In the genomic region with DNA sequence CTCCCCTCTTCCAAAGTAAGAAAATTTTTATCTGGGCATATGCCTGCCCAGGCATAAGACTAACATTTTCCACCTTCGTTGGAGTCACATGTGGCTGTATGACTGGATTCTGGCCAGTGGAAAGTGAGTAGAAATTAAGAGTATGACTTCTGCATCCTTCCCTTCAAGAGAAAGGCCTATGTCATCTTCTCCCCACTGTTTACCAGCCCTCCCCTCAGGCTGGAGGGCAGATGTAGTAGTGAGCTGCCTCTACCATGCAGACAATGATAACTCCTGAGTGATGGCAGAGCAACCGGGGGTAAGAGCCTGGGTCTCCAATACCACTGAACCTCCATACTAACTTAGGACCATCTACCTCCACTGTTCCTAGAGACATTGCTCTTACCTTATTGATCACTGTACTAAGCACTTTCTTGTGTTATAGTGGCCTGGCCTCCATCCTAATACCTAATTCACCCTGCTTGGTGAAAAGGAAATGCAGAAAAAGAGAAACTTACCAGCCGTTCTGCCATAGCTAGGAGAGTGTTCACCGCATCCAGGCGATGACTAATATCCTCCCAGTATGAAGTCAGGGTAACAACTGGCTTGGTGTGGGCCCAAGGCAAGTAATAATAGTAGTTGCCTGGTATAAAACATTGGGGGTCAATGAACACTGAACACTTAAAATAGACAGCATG, we compare ENCODE assay signal across 8 cellular contexts.
A peak's percentile ranks its signal among the peaks of the same experiment; 100 is the strongest.
DNase-seq lines count a peak whose midpoint lies in the region; ATAC-seq and TF ChIP-seq lines count a peak whose summit lies in the region.
"Had no signal": no experiment of that assay in that cellular context is flagged by ENCODE, and none has a peak within 500 bp of the region (broad histone marks: within the 10 kb centered on the region; RNA-seq: fewer than 3 reads in every experiment).

No MANE protein-coding gene starts in this region.

- ATAC-seq in IMR-90 (ENCODE audit: low read depth) (peak; percentile 40), HG02642 (IDR thresholded peaks at IDR 0.05; ENCODE audit: poor library complexity, unreplicated experiment) (no peak), HG02678 (IDR thresholded peaks at IDR 0.05; ENCODE audit: unreplicated experiment) (no peak), HG03571 (IDR thresholded peaks at IDR 0.05; ENCODE audit: unreplicated experiment) (no peak)
- ATAC-seq: K562 had no signal

- H3K18ac ChIP-seq in IMR-90 (ENCODE audit: low read depth, low read length): peak overlapping the region; percentile 71; the same call in 1 of the 2 replicates

- H3K36me3 ChIP-seq in IMR-90 (ENCODE audit: control insufficient read depth, insufficient read depth, low read length): peaks cover 33% of the 10 kb centered on the region
- H3K36me3 ChIP-seq in stomach smooth muscle (ENCODE audit: control insufficient read depth in 2 of 2, insufficient read depth in 2 of 2, low read length in 2 of 2): peaks cover 35 to 44% of the 10 kb centered on the region in 2 donors

- H3K4ac ChIP-seq in IMR-90 (ENCODE audit: low read depth, low read length): peak overlapping the region; percentile 93

- H3K56ac ChIP-seq in IMR-90 (ENCODE audit: extremely low read depth, insufficient read depth, low read length): peak overlapping the region; percentile 40

- H2AFZ ChIP-seq in IMR-90 (replicated peaks; ENCODE audit: low read length, poor library complexity): no peak overlapping the region

- H3K9me1 ChIP-seq in IMR-90 (ENCODE audit: insufficient read depth, low read length): peaks cover 21% of the 10 kb centered on the region

- H2AK9ac ChIP-seq in IMR-90 (replicated peaks; ENCODE audit: low read depth, low read length, poor library complexity): peak overlapping the region; percentile 56

- TF ChIP-seq CTCF in IMR-90 (conservative IDR thresholded peaks at IDR 0.05; ENCODE audit: low read depth, low read length) (no peak), foreskin fibroblast (IDR thresholded peaks at IDR 0.05; ENCODE audit: low read depth, low read length) (no peak)

- H4K8ac ChIP-seq in IMR-90 (ENCODE audit: low read depth in 2 of 2, low read length in 2 of 2): peak overlapping the region; percentile 72

- TF ChIP-seq POLR2A in IMR-90 (IDR thresholded peaks at IDR 0.05; ENCODE audit: low read depth, low read length): no peak

- no CpG with 5 or more reads among the region's 5 CpGs for WGBS in IMR-90 (ENCODE audit: extremely low coverage in 2 of 2, insufficient read length in 1 of 2), 2 experiments

- H3K79me1 ChIP-seq in IMR-90 (ENCODE audit: low read depth in 1 of 2, low read length in 2 of 2): peaks cover 42 to 65% of the 10 kb centered on the region in 2 experiments

- peak overlapping the region; percentile 89 for H3K14ac ChIP-seq in IMR-90 (replicated peaks; ENCODE audit: low read depth, low read length)

- peak overlapping the region; percentile 89 for H2BK120ac ChIP-seq in IMR-90 (ENCODE audit: low read depth, low read length)

- no peaks in the 10 kb centered on the region for H3K9me3 ChIP-seq in IMR-90 (ENCODE audit: control insufficient read depth, insufficient read depth, low read length)
- H3K9me3 ChIP-seq in stomach smooth muscle (ENCODE audit: control insufficient read depth in 2 of 2, low read length in 2 of 2): no peaks in the 10 kb centered on the region

- TF ChIP-seq RAD21 in IMR-90 (IDR thresholded peaks at IDR 0.05; ENCODE audit: low read length): no peak

- peak overlapping the region; percentile 95 for H2BK5ac ChIP-seq in IMR-90 (ENCODE audit: low read depth, low read length, poor library complexity, severe bottlenecking)

- H4K5ac ChIP-seq in IMR-90 (ENCODE audit: low read depth, low read length): peak overlapping the region; percentile 74; the same call in 1 of the 2 replicates

- DNase-seq in IMR-90: peak; percentile 86
- peak; percentile 54 to 65 for DNase-seq in activated T-cell treated with anti-CD3 and anti-CD28 coated beads, Interleukin-2, amount 50 U/mL, for 48 hours
- peak; percentile 62 to 76 for DNase-seq in foreskin fibroblast

- intact Hi-C loops in IMR-90 (cut with micrococcal nuclease): loop anchor here (10.0 kb wide), 1 partner anchor 305 kb away; no protein-coding TSS in a partner anchor

- H3K27me3 ChIP-seq in IMR-90 (ENCODE audit: control insufficient read depth, insufficient read depth, low read length) (no peaks in the 10 kb centered on the region), stomach smooth muscle (ENCODE audit: control insufficient read depth in 1 of 2, insufficient read depth in 2 of 2, low read length in 2 of 2) (no peaks in the 10 kb centered on the region)

- H4K20me1 ChIP-seq in IMR-90 (ENCODE audit: insufficient read depth, low read length): peaks cover 4% of the 10 kb centered on the region; the same call in 1 of the 2 replicates

- no TSS peak for BruUV-seq in IMR-90 (replicated peaks; lab: Mats Ljungman, UMichigan)

- no peak overlapping the region for H3K4me3 ChIP-seq in IMR-90 (ENCODE audit: insufficient read depth, low read depth, low read length)
- no peak overlapping the region for H3K4me3 ChIP-seq in foreskin fibroblast (ENCODE audit: low read depth in 1 of 2, low read length in 2 of 2)
- H3K4me3 ChIP-seq in stomach smooth muscle (ENCODE audit: low read length in 2 of 2): no peak overlapping the region
- H3K4me3 ChIP-seq: K562 had no signal

- H3K9ac ChIP-seq in IMR-90 (ENCODE audit: low read depth, low read length) (no peak overlapping the region), stomach smooth muscle (ENCODE audit: low read length in 2 of 2) (no peak overlapping the region)

- peak overlapping the region; percentile 27; the same call in 1 of the 2 replicates for H3K4me2 ChIP-seq in IMR-90 (ENCODE audit: low read depth, low read length)

- peak overlapping the region; percentile 77 for H4K91ac ChIP-seq in IMR-90 (ENCODE audit: insufficient read depth, low read depth, low read length)

- H2BK20ac ChIP-seq in IMR-90 (ENCODE audit: low read depth, low read length): peak overlapping the region; percentile 89

- dilution Hi-C loops in IMR-90 (cut with HindIII; ENCODE audit: low sequenced_read_pairs, unreplicated experiment): no loop called here

- CTCF ChIA-PET in IMR-90 (lab: Yijun Ruan, JAX): interaction anchor here (0.6 to 1.3 kb wide), 5 partner anchors 11 to 132 kb away, joined by 3 to 4 read pairs (median 3); a partner anchor contains a TSS

- H3K4me1 ChIP-seq in IMR-90 (ENCODE audit: control insufficient read depth, insufficient read depth, low read length) (peaks cover 23% of the 10 kb centered on the region), stomach smooth muscle (ENCODE audit: control insufficient read depth, insufficient read depth, low read length) (peaks cover 22% of the 10 kb centered on the region)

- in situ Hi-C loops in IMR-90 (cut with MboI; ENCODE audit: low sequenced_read_pairs): loop anchor here (5.0 kb wide), 1 partner anchor 103 kb away; a partner anchor contains a TSS

- H3K27ac ChIP-seq in IMR-90 (ENCODE audit: insufficient read depth, low read length): peak overlapping the region; percentile 37
- peak overlapping the region; percentile 41 for H3K27ac ChIP-seq in stomach smooth muscle (ENCODE audit: low read length)

- H2BK15ac ChIP-seq in IMR-90 (ENCODE audit: low read depth, low read length): peak overlapping the region; percentile 97

- H2AK5ac ChIP-seq in IMR-90 (ENCODE audit: low read depth, low read length): peak overlapping the region; percentile 95

- POLR2A ChIA-PET in IMR-90 (lab: Charles Lee; ENCODE audit: unreplicated experiment): interaction anchor here (0.6 kb wide), 1 partner anchor 103 kb away, joined by 3 read pairs; a partner anchor contains a TSS

- peak overlapping the region; percentile 73 for H3K23ac ChIP-seq in IMR-90 (ENCODE audit: low read depth, low read length)

TF ChIP-seq in IMR-90, 13 proteins besides CTCF, POLR2A, EP300 and RAD21:
- TF ChIP-seq RCOR1 (IDR thresholded peaks at IDR 0.05; ENCODE audit: insufficient replicate concordance, low read length) (no peak), FOS (IDR thresholded peaks at IDR 0.05; ENCODE audit: low read depth, low read length) (peak; percentile 60), MXI1 (IDR thresholded peaks at IDR 0.05; ENCODE audit: borderline replicate concordance, low read depth, low read length) (no peak)
